1 cellular context compared by ENCODE assay signal in genomic region chr12:5965950-5966383, GRCh38.
TF ChIP-seq lines count a peak whose summit lies in the region.

No MANE protein-coding gene starts in this region.

TF ChIP-seq in WTC11, 78 proteins besides CTCF, POLR2A, EP300 and RAD21 (continued from another document):
- TF ChIP-seq FOXP4 (CRISPR knock-in tag; IDR thresholded peaks at IDR 0.05): no peak
- TF ChIP-seq CREB1 (CRISPR knock-in tag; IDR thresholded peaks at IDR 0.05): no peak
- no peak for TF ChIP-seq E2F4 (CRISPR knock-in tag; IDR thresholded peaks at IDR 0.05; ENCODE audit: borderline replicate concordance, low read depth)
- TF ChIP-seq ZNF416 (CRISPR knock-in tag; IDR thresholded peaks at IDR 0.05): no peak
- TF ChIP-seq CBFB (CRISPR knock-in tag; IDR thresholded peaks at IDR 0.05; ENCODE audit: low read depth): no peak
- no peak for TF ChIP-seq OVOL2 (CRISPR knock-in tag; IDR thresholded peaks at IDR 0.05; ENCODE audit: borderline replicate concordance)
- no peak for TF ChIP-seq IRF2 (CRISPR knock-in tag; IDR thresholded peaks at IDR 0.05; ENCODE audit: borderline replicate concordance, low read depth)
- no peak for TF ChIP-seq ZNF512 (CRISPR knock-in tag; IDR thresholded peaks at IDR 0.05; ENCODE audit: borderline replicate concordance)
- TF ChIP-seq ELF4 (CRISPR knock-in tag; IDR thresholded peaks at IDR 0.05; ENCODE audit: low read depth): no peak
- no peak for TF ChIP-seq E2F5 (CRISPR knock-in tag; IDR thresholded peaks at IDR 0.05)
- TF ChIP-seq SMAD4 (CRISPR knock-in tag; IDR thresholded peaks at IDR 0.05): no peak
- TF ChIP-seq TEAD1 (CRISPR knock-in tag; IDR thresholded peaks at IDR 0.05): no peak
